Comparison of ENCODE assay signal across 3 cellular contexts in the genomic region with DNA sequence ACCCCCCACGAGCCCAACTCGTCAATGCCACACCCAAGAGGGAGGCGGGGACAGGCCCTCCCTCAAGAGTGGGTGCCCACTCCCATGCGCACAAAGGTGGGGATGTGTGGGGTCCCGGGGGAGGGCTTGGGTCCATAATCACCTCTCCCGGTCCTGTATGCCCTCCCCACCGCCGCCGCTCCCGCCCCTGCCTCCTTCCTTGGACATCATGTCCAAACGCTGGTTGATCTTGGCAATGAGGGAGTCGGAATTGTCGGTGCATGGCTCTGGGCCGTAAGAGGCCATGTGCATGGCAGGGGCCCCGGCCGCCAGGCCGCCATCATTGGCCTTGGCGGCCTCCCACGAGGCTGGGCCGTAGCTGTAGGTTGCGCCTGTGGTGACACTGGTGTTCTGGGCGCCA.
TF ChIP-seq lines count a peak whose summit lies in the region.

No MANE protein-coding gene starts in this region.

TF ChIP-seq in liver, 16 proteins besides CTCF, POLR2A, EP300 and RAD21:
- TF ChIP-seq JUND (IDR thresholded peaks at IDR 0.05) (no peak), HNF4A (conservative IDR thresholded peaks at IDR 0.05) (no peak), SP1 (IDR thresholded peaks at IDR 0.05) (no peak), FOXA1 (IDR thresholded peaks at IDR 0.05) (no peak), NR2F2 (IDR thresholded peaks at IDR 0.05) (no peak), EGR1 (IDR thresholded peaks at IDR 0.05; ENCODE audit: low read depth in 2 of 2) (no peak), TAF1 (conservative IDR thresholded peaks at IDR 0.05) (no peak), RXRA (IDR thresholded peaks at IDR 0.05) (no peak), YY1 (IDR thresholded peaks at IDR 0.05) (no peak), HNF4G (IDR thresholded peaks at IDR 0.05) (no peak), GABPA (IDR thresholded peaks at IDR 0.05 in 1 of 2, conservative IDR thresholded peaks at IDR 0.05 in 1 of 2) (no peak), FOXA2 (IDR thresholded peaks at IDR 0.05) (no peak)
- TF ChIP-seq, protein P1, sequence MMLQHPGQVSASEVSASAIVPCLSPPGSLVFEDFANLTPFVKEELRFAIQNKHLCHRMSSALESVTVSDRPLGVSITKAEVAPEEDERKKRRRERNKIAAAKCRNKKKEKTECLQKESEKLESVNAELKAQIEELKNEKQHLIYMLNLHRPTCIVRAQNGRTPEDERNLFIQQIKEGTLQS (IDR thresholded peaks at IDR 0.05): no peak
- TF ChIP-seq, protein P2, sequence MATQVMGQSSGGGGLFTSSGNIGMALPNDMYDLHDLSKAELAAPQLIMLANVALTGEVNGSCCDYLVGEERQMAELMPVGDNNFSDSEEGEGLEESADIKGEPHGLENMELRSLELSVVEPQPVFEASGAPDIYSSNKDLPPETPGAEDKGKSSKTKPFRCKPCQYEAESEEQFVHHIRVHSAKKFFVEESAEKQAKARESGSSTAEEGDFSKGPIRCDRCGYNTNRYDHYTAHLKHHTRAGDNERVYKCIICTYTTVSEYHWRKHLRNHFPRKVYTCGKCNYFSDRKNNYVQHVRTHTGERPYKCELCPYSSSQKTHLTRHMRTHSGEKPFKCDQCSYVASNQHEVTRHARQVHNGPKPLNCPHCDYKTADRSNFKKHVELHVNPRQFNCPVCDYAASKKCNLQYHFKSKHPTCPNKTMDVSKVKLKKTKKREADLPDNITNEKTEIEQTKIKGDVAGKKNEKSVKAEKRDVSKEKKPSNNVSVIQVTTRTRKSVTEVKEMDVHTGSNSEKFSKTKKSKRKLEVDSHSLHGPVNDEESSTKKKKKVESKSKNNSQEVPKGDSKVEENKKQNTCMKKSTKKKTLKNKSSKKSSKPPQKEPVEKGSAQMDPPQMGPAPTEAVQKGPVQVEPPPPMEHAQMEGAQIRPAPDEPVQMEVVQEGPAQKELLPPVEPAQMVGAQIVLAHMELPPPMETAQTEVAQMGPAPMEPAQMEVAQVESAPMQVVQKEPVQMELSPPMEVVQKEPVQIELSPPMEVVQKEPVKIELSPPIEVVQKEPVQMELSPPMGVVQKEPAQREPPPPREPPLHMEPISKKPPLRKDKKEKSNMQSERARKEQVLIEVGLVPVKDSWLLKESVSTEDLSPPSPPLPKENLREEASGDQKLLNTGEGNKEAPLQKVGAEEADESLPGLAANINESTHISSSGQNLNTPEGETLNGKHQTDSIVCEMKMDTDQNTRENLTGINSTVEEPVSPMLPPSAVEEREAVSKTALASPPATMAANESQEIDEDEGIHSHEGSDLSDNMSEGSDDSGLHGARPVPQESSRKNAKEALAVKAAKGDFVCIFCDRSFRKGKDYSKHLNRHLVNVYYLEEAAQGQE (IDR thresholded peaks at IDR 0.05): no peak
- TF ChIP-seq, protein P3, sequence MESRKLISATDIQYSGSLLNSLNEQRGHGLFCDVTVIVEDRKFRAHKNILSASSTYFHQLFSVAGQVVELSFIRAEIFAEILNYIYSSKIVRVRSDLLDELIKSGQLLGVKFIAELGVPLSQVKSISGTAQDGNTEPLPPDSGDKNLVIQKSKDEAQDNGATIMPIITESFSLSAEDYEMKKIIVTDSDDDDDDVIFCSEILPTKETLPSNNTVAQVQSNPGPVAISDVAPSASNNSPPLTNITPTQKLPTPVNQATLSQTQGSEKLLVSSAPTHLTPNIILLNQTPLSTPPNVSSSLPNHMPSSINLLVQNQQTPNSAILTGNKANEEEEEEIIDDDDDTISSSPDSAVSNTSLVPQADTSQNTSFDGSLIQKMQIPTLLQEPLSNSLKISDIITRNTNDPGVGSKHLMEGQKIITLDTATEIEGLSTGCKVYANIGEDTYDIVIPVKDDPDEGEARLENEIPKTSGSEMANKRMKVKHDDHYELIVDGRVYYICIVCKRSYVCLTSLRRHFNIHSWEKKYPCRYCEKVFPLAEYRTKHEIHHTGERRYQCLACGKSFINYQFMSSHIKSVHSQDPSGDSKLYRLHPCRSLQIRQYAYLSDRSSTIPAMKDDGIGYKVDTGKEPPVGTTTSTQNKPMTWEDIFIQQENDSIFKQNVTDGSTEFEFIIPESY (IDR thresholded peaks at IDR 0.05): no peak
- TF ChIP-seq, protein P4, sequence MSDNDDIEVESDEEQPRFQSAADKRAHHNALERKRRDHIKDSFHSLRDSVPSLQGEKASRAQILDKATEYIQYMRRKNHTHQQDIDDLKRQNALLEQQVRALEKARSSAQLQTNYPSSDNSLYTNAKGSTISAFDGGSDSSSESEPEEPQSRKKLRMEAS (IDR thresholded peaks at IDR 0.05): no peak

TF ChIP-seq in HepG2, 621 proteins besides CTCF, POLR2A, EP300 and RAD21:
- TF ChIP-seq, protein P5, sequence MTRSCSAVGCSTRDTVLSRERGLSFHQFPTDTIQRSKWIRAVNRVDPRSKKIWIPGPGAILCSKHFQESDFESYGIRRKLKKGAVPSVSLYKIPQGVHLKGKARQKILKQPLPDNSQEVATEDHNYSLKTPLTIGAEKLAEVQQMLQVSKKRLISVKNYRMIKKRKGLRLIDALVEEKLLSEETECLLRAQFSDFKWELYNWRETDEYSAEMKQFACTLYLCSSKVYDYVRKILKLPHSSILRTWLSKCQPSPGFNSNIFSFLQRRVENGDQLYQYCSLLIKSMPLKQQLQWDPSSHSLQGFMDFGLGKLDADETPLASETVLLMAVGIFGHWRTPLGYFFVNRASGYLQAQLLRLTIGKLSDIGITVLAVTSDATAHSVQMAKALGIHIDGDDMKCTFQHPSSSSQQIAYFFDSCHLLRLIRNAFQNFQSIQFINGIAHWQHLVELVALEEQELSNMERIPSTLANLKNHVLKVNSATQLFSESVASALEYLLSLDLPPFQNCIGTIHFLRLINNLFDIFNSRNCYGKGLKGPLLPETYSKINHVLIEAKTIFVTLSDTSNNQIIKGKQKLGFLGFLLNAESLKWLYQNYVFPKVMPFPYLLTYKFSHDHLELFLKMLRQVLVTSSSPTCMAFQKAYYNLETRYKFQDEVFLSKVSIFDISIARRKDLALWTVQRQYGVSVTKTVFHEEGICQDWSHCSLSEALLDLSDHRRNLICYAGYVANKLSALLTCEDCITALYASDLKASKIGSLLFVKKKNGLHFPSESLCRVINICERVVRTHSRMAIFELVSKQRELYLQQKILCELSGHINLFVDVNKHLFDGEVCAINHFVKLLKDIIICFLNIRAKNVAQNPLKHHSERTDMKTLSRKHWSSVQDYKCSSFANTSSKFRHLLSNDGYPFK (CRISPR knock-in tag; IDR thresholded peaks at IDR 0.05; ENCODE audit: borderline replicate concordance): no peak
- TF ChIP-seq ZNF7 (CRISPR knock-in tag; IDR thresholded peaks at IDR 0.05) (no peak), GMEB2 (CRISPR knock-in tag; IDR thresholded peaks at IDR 0.05; ENCODE audit: low read depth) (no peak), ARID5B (CRISPR knock-in tag; IDR thresholded peaks at IDR 0.05) (no peak)
- TF ChIP-seq, protein P6, sequence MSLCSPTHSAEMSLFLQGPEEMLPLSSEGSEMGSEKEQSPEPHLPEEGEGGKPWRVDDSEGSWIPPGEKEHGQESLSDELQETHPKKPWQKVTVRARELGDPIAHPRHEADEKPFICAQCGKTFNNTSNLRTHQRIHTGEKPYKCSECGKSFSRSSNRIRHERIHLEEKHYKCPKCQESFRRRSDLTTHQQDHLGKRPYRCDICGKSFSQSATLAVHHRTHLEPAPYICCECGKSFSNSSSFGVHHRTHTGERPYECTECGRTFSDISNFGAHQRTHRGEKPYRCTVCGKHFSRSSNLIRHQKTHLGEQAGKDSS (CRISPR knock-in tag; IDR thresholded peaks at IDR 0.05; ENCODE audit: borderline replicate concordance, low read depth): no peak

TF ChIP-seq in HEK293T, 16 proteins besides CTCF, POLR2A, EP300 and RAD21:
- TF ChIP-seq BHLHE40 (IDR thresholded peaks at IDR 0.05; ENCODE audit: borderline replicate concordance) (no peak), ZNF384 (IDR thresholded peaks at IDR 0.05) (no peak), CTBP1 (IDR thresholded peaks at IDR 0.05; ENCODE audit: borderline replicate concordance) (no peak), TARDBP (IDR thresholded peaks at IDR 0.05) (no peak), FOXA1 (IDR thresholded peaks at IDR 0.05) (no peak), HDGF (IDR thresholded peaks at IDR 0.05; ENCODE audit: borderline replicate concordance) (no peak), LEF1 (IDR thresholded peaks at IDR 0.05; ENCODE audit: borderline replicate concordance) (no peak), NFRKB (IDR thresholded peaks at IDR 0.05) (no peak), SUZ12 (IDR thresholded peaks at IDR 0.05) (no peak), ARNT (IDR thresholded peaks at IDR 0.05) (no peak), ELF4 (IDR thresholded peaks at IDR 0.05) (no peak), SP1 (IDR thresholded peaks at IDR 0.05) (no peak), FOXM1 (IDR thresholded peaks at IDR 0.05; ENCODE audit: borderline replicate concordance) (no peak), PKNOX1 (IDR thresholded peaks at IDR 0.05) (no peak)
